In genomic region chr3:182716114-182716688, GRCh38 we compare ENCODE assay signal across 11 cellular contexts.
DNase-seq lines count a peak whose midpoint lies in the region; ATAC-seq, FAIRE-seq and TF ChIP-seq lines count a peak whose summit lies in the region.
"Had no signal": no experiment of that assay in that cellular context is flagged by ENCODE, and none has a peak within 500 bp of the region (broad histone marks: within the 10 kb centered on the region; RNA-seq: fewer than 3 reads in every experiment).

No MANE protein-coding gene starts in this region.

- no peaks in the 10 kb centered on the region for H3K4me1 ChIP-seq in colonic mucosa

- DNase-seq in GM18507 (ENCODE audit: extremely low spot score, insufficient read length, low read depth) (no peak), colonic mucosa (no peak), immature natural killer cell (no peak), mesenteric fat pad (ENCODE audit: low spot score) (no peak), NCI-H1436 (lab: John Stamatoyannopoulos, UW) (no peak)
- no peak for DNase-seq in effector memory CD8-positive, alpha-beta T cell
- DNase-seq: activated naive CD4-positive, alpha-beta T cell treated with Interleukin-2 at 50 U/mL for 16 hours; T1000 had no signal

- H3K27ac Mint-ChIP-seq in effector memory CD8-positive, alpha-beta T cell: peak overlapping the region; percentile 49 to 74
- H3K27ac Mint-ChIP-seq in immature natural killer cell: peak overlapping the region in 1 of 6 donors; percentile 10

- H3K36me3 Mint-ChIP-seq in effector memory CD8-positive, alpha-beta T cell (ENCODE audit: insufficient read depth): no peaks in the 10 kb centered on the region
- no peaks in the 10 kb centered on the region for H3K36me3 Mint-ChIP-seq in immature natural killer cell

- no peaks in the 10 kb centered on the region for H3K36me3 ChIP-seq in colonic mucosa

- intact Hi-C loops in colonic mucosa (cut with DNase I): no loop called here

- no peak overlapping the region for H3K4me3 ChIP-seq in colonic mucosa

- FAIRE-seq in GM18507 (lab: Jason Lieb, UNC): peak; percentile 52
- FAIRE-seq: keratinocyte had no signal

- no peak overlapping the region for H3K27ac ChIP-seq in colonic mucosa

- H3K27me3 Mint-ChIP-seq in effector memory CD8-positive, alpha-beta T cell: peaks cover 0 to 5% of the 10 kb centered on the region in 2 donors
- H3K27me3 Mint-ChIP-seq in immature natural killer cell (ENCODE audit: low read depth in 3 of 3): peaks cover 0 to 4% (median 0%) of the 10 kb centered on the region in 3 donors

- peak overlapping the region in 1 of 2 donors; percentile 16 for H3K9ac ChIP-seq in colonic mucosa (ENCODE audit: low read depth in 2 of 2, low read length in 2 of 2)

- no peaks in the 10 kb centered on the region for H3K27me3 ChIP-seq in colonic mucosa

- no peaks in the 10 kb centered on the region for H3K9me3 Mint-ChIP-seq in effector memory CD8-positive, alpha-beta T cell
- no peaks in the 10 kb centered on the region for H3K9me3 Mint-ChIP-seq in immature natural killer cell

- ATAC-seq in GM21381 (IDR thresholded peaks at IDR 0.05; ENCODE audit: unreplicated experiment): peak; percentile 48
- ATAC-seq in HG03103 (IDR thresholded peaks at IDR 0.05; ENCODE audit: low read depth, unreplicated experiment): peak; percentile 33
- no peak for ATAC-seq in effector memory CD8-positive, alpha-beta T cell (replicated peaks)

- peaks cover 4 to 6% of the 10 kb centered on the region in 2 donors for H3K4me1 Mint-ChIP-seq in effector memory CD8-positive, alpha-beta T cell (ENCODE audit: low read depth in 2 of 2)
- peaks cover 2 to 8% of the 10 kb centered on the region in 2 donors for H3K4me1 Mint-ChIP-seq in immature natural killer cell

- no peaks in the 10 kb centered on the region for H3K9me3 ChIP-seq in colonic mucosa

- no peak for TF ChIP-seq CTCF in colonic mucosa (IDR thresholded peaks at IDR 0.05)

- H3K4me3 Mint-ChIP-seq in effector memory CD8-positive, alpha-beta T cell: no peak overlapping the region
- H3K4me3 Mint-ChIP-seq in immature natural killer cell: no peak overlapping the region
